Comparison of ENCODE assay signal across 27 cellular contexts in genomic region chr4:112005027-112005426, GRCh38.
DNase-seq lines count a peak whose midpoint lies in the region; ATAC-seq, FAIRE-seq and TF ChIP-seq lines count a peak whose summit lies in the region.
"Had no signal": no experiment of that assay in that cellular context is flagged by ENCODE, and none has a peak within 500 bp of the region (broad histone marks: within the 10 kb centered on the region; RNA-seq: fewer than 3 reads in every experiment).

No MANE protein-coding gene starts in this region.

- DNase-seq in cardiac muscle cell (ENCODE audit: low read depth in 1 of 2, low spot score in 1 of 2) (no peak), left ventricle myocardium inferior (no peak), PC-9 (no peak), left colon (no peak), small intestine (peak; percentile 26), NAMALWA (ENCODE audit: low spot score) (no peak), NCI-H2171 (lab: John Stamatoyannopoulos, UW) (no peak)
- DNase-seq in activated CD4-positive, alpha-beta T cell treated with anti-CD3 and anti-CD28 coated beads, Interleukin-2, amount 50 U/mL, for 48 hours = no peak
- DNase-seq: AML-193; Caco-2; Calu3; CD4-positive, alpha-beta T cell; CD8-positive, alpha-beta T cell; DMS 273 treated with DMSO at 0.1 percent for 48 hours; DMS153; DMS53; DMS79; DND-41; EL; GDM1 had no signal

- POLR2A ChIA-PET in PC-9 (lab: Charles Lee; ENCODE audit: unreplicated experiment) = no interaction called here

- H3K4me2 ChIP-seq in PC-9 = no peak overlapping the region
- H3K4me2 ChIP-seq: A549; BLaER1 treated with 17β-estradiol and CSF1 and Interleukin-3, amounts not matched to agents 10 nM and 100 nM had no signal

- no peaks in the 10 kb centered on the region for H4K20me1 ChIP-seq in PC-9 (ENCODE audit: insufficient read depth)
- H4K20me1 ChIP-seq: BLaER1 treated with 17β-estradiol and CSF1 and Interleukin-3, amounts not matched to agents 10 nM and 100 nM had no signal

- H3K27ac ChIP-seq in cardiac muscle cell (peak overlapping the region; percentile 46), left ventricle myocardium inferior (replicated peaks) (no peak overlapping the region), PC-9 (no peak overlapping the region), small intestine (ENCODE audit: low read depth in 1 of 2, low read length in 1 of 2) (no peak overlapping the region)
- H3K27ac ChIP-seq: 22Rv1; A549; BLaER1 treated with 17β-estradiol and CSF1 and Interleukin-3, amounts not matched to agents 10 nM and 100 nM; C4-2B had no signal

- H3K4me1 ChIP-seq in cardiac muscle cell (ENCODE audit: low read depth) (peaks cover 36% of the 10 kb centered on the region), left ventricle myocardium inferior (no peaks in the 10 kb centered on the region), PC-9 (replicated peaks; ENCODE audit: insufficient read depth) (no peaks in the 10 kb centered on the region), small intestine (ENCODE audit: control insufficient read depth in 2 of 2, insufficient read depth in 1 of 2, low read depth in 1 of 2, low read length in 1 of 2) (no peaks in the 10 kb centered on the region)
- H3K4me1 ChIP-seq: A549; BLaER1 treated with 17β-estradiol and CSF1 and Interleukin-3, amounts not matched to agents 10 nM and 100 nM; Caco-2 had no signal

- peaks cover 2% of the 10 kb centered on the region for H3K9me2 ChIP-seq in PC-9 (ENCODE audit: insufficient read depth)

- H3K79me2 ChIP-seq in PC-9 (ENCODE audit: low read depth) = no peaks in the 10 kb centered on the region

- H3F3A ChIP-seq in PC-9 (ENCODE audit: insufficient read depth, low read depth) = no peaks in the 10 kb centered on the region

- peak; percentile 93 for ATAC-seq in left colon
- ATAC-seq: A549; CD8-positive, alpha-beta T cell; GM12878 had no signal

- TF ChIP-seq CTCF in cardiac muscle cell (IDR thresholded peaks at IDR 0.05; ENCODE audit: low read depth, low read length) (no peak), left ventricle myocardium inferior (IDR thresholded peaks at IDR 0.05; ENCODE audit: borderline replicate concordance) (no peak), PC-9 (conservative IDR thresholded peaks at IDR 0.05) (no peak)

- intact Hi-C loops in left ventricle myocardium inferior (cut with micrococcal nuclease) (no loop called here), PC-9 (cut with micrococcal nuclease; ENCODE audit: unreplicated experiment) (no loop called here), left colon (cut with DNase I, micrococcal nuclease) (no loop called here)

- CTCF ChIA-PET in PC-9 (lab: Charles Lee) = no interaction called here

- H3K9me3 ChIP-seq in cardiac muscle cell (ENCODE audit: low read depth) = no peaks in the 10 kb centered on the region
- H3K9me3 ChIP-seq in left ventricle myocardium inferior (replicated peaks) = no peaks in the 10 kb centered on the region
- H3K9me3 ChIP-seq in PC-9 (ENCODE audit: insufficient read depth, low read depth) = no peaks in the 10 kb centered on the region
- no peaks in the 10 kb centered on the region for H3K9me3 ChIP-seq in small intestine (ENCODE audit: control insufficient read depth, low read depth)
- H3K9me3 ChIP-seq: A549; BLaER1 treated with 17β-estradiol and CSF1 and Interleukin-3, amounts not matched to agents 10 nM and 100 nM; Caco-2 had no signal

- H3K4me3 ChIP-seq in cardiac muscle cell = no peak overlapping the region
- H3K4me3 ChIP-seq in left ventricle myocardium inferior = no peak overlapping the region
- no peak overlapping the region for H3K4me3 ChIP-seq in PC-9
- H3K4me3 ChIP-seq in small intestine (ENCODE audit: low read depth in 1 of 2, low read length in 2 of 2) = no peak overlapping the region
- H3K4me3 ChIP-seq: A549; BLaER1 treated with 17β-estradiol and CSF1 and Interleukin-3, amounts not matched to agents 10 nM and 100 nM; GM12878 had no signal

- H3K36me3 ChIP-seq in cardiac muscle cell = no peaks in the 10 kb centered on the region
- H3K36me3 ChIP-seq in left ventricle myocardium inferior = no peaks in the 10 kb centered on the region
- H3K36me3 ChIP-seq in PC-9 (ENCODE audit: low read depth) = no peaks in the 10 kb centered on the region
- no peaks in the 10 kb centered on the region for H3K36me3 ChIP-seq in small intestine (ENCODE audit: control insufficient read depth in 2 of 2, insufficient read depth in 2 of 2, low read length in 2 of 2)
- H3K36me3 ChIP-seq: BLaER1 treated with 17β-estradiol and CSF1 and Interleukin-3, amounts not matched to agents 10 nM and 100 nM had no signal

- H3K27me3 ChIP-seq in cardiac muscle cell (no peaks in the 10 kb centered on the region), left ventricle myocardium inferior (ENCODE audit: low read depth) (no peaks in the 10 kb centered on the region), PC-9 (ENCODE audit: insufficient read depth, low read depth) (no peaks in the 10 kb centered on the region), small intestine (ENCODE audit: control insufficient read depth in 2 of 2, insufficient read depth in 2 of 2, low read length in 2 of 2) (no peaks in the 10 kb centered on the region)
- H3K27me3 ChIP-seq: BLaER1 treated with 17β-estradiol and CSF1 and Interleukin-3, amounts not matched to agents 10 nM and 100 nM had no signal

- no TSS peak for BruUV-seq in PC-9 (replicated peaks; lab: Mats Ljungman, UMichigan)

- no peak for FAIRE-seq in small intestine (lab: Jason Lieb, UNC)
- FAIRE-seq: A549, GM12878, GM12892, GM18507 had no signal

- H2AFZ ChIP-seq in PC-9 = 0 out of 2 replicates have a peak overlapping the region, but pooled peaks have one; percentile 2
